7 cellular contexts compared by ENCODE assay signal in genomic region chr16:46386840-46387498, GRCh38.
DNase-seq lines count a peak whose midpoint lies in the region; ATAC-seq, FAIRE-seq and TF ChIP-seq lines count a peak whose summit lies in the region.
"Not testable (repeated sequence)": the region's sequence is repeated elsewhere in the genome, so short reads cannot be mapped to it uniquely, and the experiment has no call there.

No MANE protein-coding gene starts in this region.

- H3K27me3 Mint-ChIP-seq in HFFc6 (ENCODE audit: insufficient read depth); immature natural killer cell (ENCODE audit: low read depth in 3 of 3): not testable (repeated sequence)

- not testable (repeated sequence) for H3K36me3 ChIP-seq in bronchial epithelial cell (ENCODE audit: control insufficient read depth, insufficient read depth, low read length)
- H3K36me3 ChIP-seq in prostate gland, result peaks cover 0 to 11% of the 10 kb centered on the region in 2 donors

- peaks cover 14% of the 10 kb centered on the region for H3K36me3 Mint-ChIP-seq in HFFc6 (ENCODE audit: low read depth)
- H3K36me3 Mint-ChIP-seq in immature natural killer cell, result peaks cover 10 to 11% (median 10%) of the 10 kb centered on the region in 3 donors

- DNase-seq in HFFc6 (peak; percentile 96), bronchial epithelial cell (ENCODE audit: low read depth) (peak; percentile 26), immature natural killer cell (peak; percentile 54 to 55 (median 54)), prostate gland (ENCODE audit: low spot score) (peak; percentile 91)
- DNase-seq in activated CD4-positive, alpha-beta T cell treated with anti-CD3 and anti-CD28 coated beads for 1 hour, result peak; percentile 24

- H3K9me3 ChIP-seq in prostate gland, result not testable (repeated sequence)

- not testable (repeated sequence) for H3K4me1 Mint-ChIP-seq in HFFc6 (ENCODE audit: low read depth); immature natural killer cell

- peaks cover 27% of the 10 kb centered on the region for H3K9me3 Mint-ChIP-seq in HFFc6
- peaks cover 20 to 36% (median 28%) of the 10 kb centered on the region in 6 donors for H3K9me3 Mint-ChIP-seq in immature natural killer cell

- intact Hi-C loops in prostate gland (cut with DNase I), result not testable (repeated sequence)

- H3K27ac ChIP-seq in prostate gland, result peak overlapping the region in 1 of 2 donors; percentile 0

- TF ChIP-seq POLR2A in prostate gland (IDR thresholded peaks at IDR 0.05), result not testable (repeated sequence)

- peak; percentile 11 for ATAC-seq in GM18907 (IDR thresholded peaks at IDR 0.05; ENCODE audit: unreplicated experiment)
- peak; percentile 14 for ATAC-seq in HG03354 (IDR thresholded peaks at IDR 0.05; ENCODE audit: poor library complexity, severe bottlenecking, unreplicated experiment)

- not testable (repeated sequence) for H3K4me3 Mint-ChIP-seq in HFFc6, immature natural killer cell

- not testable (repeated sequence) for H3K27me3 ChIP-seq in bronchial epithelial cell (ENCODE audit: control insufficient read depth, insufficient read depth, low read length); prostate gland (replicated peaks; ENCODE audit: insufficient read depth)

- not testable (repeated sequence) for H3K27ac Mint-ChIP-seq in HFFc6, immature natural killer cell

- TF ChIP-seq CTCF in HFFc6 (IDR thresholded peaks at IDR 0.05); bronchial epithelial cell (IDR thresholded peaks at IDR 0.05; ENCODE audit: insufficient read depth, low read length, severe bottlenecking); prostate gland (IDR thresholded peaks at IDR 0.05): not testable (repeated sequence)

- not testable (repeated sequence) for H3K4me1 ChIP-seq in prostate gland (replicated peaks)

- not testable (repeated sequence) for H3K4me3 ChIP-seq in bronchial epithelial cell (ENCODE audit: low read depth, low read length)
- H3K4me3 ChIP-seq in prostate gland, result peak overlapping the region; percentile 0

- not testable (repeated sequence) for FAIRE-seq in bronchial epithelial cell (lab: Jason Lieb, UNC)

- 69% methylated on average over 23 of the region's 23 CpGs for WGBS in prostate gland

Comparison
In these comparisons a context has a peak if more than half of its experiments do, and no peak if none do; other contexts are left out.
1. DNase-seq: peak in every context shown above with its lines; median percentile 96 in HFFc6; 91 in prostate gland; 54 in immature natural killer cell; 26 in bronchial epithelial cell; 24 in activated CD4-positive, alpha-beta T cell treated with anti-CD3 and anti-CD28 coated beads for 1 hour.